Comparison of ENCODE assay signal across 1 cellular context in genomic region chr14:22668417-22668816, GRCh38.
TF ChIP-seq lines count a peak whose summit lies in the region.

No MANE protein-coding gene starts in this region.

TF ChIP-seq in IMR-90, 13 proteins besides CTCF, POLR2A, EP300 and RAD21:
- TF ChIP-seq USF2 (IDR thresholded peaks at IDR 0.05; ENCODE audit: low read depth, low read length) = no peak
- TF ChIP-seq BHLHE40 (IDR thresholded peaks at IDR 0.05; ENCODE audit: low read depth, low read length) = no peak
- TF ChIP-seq CHD1 (IDR thresholded peaks at IDR 0.05; ENCODE audit: low read depth, low read length) = no peak
- no peak for TF ChIP-seq FOS (IDR thresholded peaks at IDR 0.05; ENCODE audit: low read depth, low read length)
- no peak for TF ChIP-seq CEBPB (IDR thresholded peaks at IDR 0.05; ENCODE audit: low read depth, low read length)
- no peak for TF ChIP-seq MXI1 (IDR thresholded peaks at IDR 0.05; ENCODE audit: borderline replicate concordance, low read depth, low read length)
- TF ChIP-seq MAFK (IDR thresholded peaks at IDR 0.05; ENCODE audit: low read depth, low read length) = no peak
- TF ChIP-seq MAZ (IDR thresholded peaks at IDR 0.05; ENCODE audit: borderline replicate concordance, low read depth, low read length) = no peak
- no peak for TF ChIP-seq SMC3 (IDR thresholded peaks at IDR 0.05; ENCODE audit: low read depth, low read length)
- TF ChIP-seq NFE2L2 (IDR thresholded peaks at IDR 0.05; ENCODE audit: low read depth, low read length) = no peak
- TF ChIP-seq ELK1 (IDR thresholded peaks at IDR 0.05; ENCODE audit: borderline replicate concordance, low read depth, low read length) = no peak
- TF ChIP-seq RCOR1 (IDR thresholded peaks at IDR 0.05; ENCODE audit: insufficient replicate concordance, low read length) = no peak
- no peak for TF ChIP-seq RFX5 (IDR thresholded peaks at IDR 0.05; ENCODE audit: low read depth, low read length)
TF ChIP-seq in IMR-90: peak in this region for 0.
